1 cellular context compared by ENCODE assay signal in the genomic region with DNA sequence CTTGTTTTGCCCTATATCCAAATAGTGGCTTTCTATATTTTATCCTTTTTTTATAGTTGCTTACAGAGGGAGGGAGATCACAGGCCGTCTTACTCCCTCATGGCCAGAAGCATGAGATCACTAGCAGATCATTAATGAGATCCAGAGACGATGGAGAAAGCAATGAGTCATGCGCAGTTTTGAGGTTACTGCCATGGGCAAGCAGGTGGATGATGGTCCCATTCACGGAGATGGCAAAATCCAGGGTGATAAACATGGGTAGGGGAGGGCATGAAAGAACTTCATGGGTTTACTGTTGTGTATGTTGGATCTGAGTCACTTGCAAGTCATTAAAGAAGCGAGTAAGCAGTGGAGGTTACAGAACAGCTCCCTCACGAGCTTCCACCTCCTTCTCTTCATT.
TF ChIP-seq lines count a peak whose summit lies in the region.

No MANE protein-coding gene starts in this region.

TF ChIP-seq in IMR-90, 13 proteins besides CTCF, POLR2A, EP300 and RAD21 (continued from another document):
- TF ChIP-seq ELK1 (IDR thresholded peaks at IDR 0.05; ENCODE audit: borderline replicate concordance, low read depth, low read length) (no peak), RFX5 (IDR thresholded peaks at IDR 0.05; ENCODE audit: low read depth, low read length) (no peak), SMC3 (IDR thresholded peaks at IDR 0.05; ENCODE audit: low read depth, low read length) (no peak), RCOR1 (IDR thresholded peaks at IDR 0.05; ENCODE audit: insufficient replicate concordance, low read length) (no peak)
